ENCODE assay signal across 8 cellular contexts in the genomic region with DNA sequence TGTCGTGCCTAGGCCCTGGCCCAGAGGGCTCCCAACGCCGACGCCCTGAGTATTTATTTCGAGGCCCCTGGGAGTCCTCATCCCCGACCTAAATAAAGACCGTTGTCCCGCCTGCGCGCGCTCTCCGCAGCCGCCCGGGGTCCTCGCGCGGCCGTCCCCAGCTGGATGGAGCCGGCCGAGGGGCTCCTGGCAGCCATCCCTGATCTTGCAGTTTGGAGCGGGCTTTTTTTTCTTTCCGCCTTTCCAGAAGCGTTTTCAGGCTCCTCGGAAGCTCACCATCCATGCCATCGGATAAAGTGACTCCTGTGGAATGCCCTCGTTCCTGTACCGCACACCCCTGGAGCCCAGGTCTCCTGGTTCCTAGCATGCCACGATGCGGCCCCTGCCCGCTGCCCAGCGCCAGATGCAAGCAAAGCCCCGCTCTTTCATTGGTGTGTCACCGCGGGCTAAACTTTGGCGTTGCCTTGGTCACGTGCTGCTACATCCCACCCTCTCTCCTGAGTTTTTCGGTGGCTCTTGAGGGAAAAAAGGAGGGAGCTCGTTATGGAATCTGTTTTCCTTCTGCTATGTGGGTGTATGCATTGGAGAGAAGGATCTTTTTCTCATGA. TPM values are rescaled to one million over a fixed set of nuclear protein-coding genes. Genes with fewer than 3 reads are reported as not detected.
A peak's percentile ranks its signal among the peaks of the same experiment; 100 is the strongest.
DNase-seq lines count a peak whose midpoint lies in the region; ATAC-seq and TF ChIP-seq lines count a peak whose summit lies in the region.

No MANE protein-coding gene starts in this region.

- CTCF ChIA-PET in AG04450 (lab: Charles Lee), result interaction anchor here (0.6 to 1.0 kb wide), 3 partner anchors 59 to 296 kb away, joined by 3 to 4 read pairs (median 4); a partner anchor contains a TSS

- intact Hi-C loops in gastrocnemius medialis (cut with DNase I; ENCODE audit: low total_unique reads), result no loop called here

- TF ChIP-seq POLR2A in gastrocnemius medialis (IDR thresholded peaks at IDR 0.05), result no peak

- H3K4me2 ChIP-seq in GM23248 (ENCODE audit: unreplicated experiment), result peak overlapping the region; percentile 96
- peak overlapping the region; percentile 77 for H3K4me2 ChIP-seq in OCI-LY3 (ENCODE audit: low read length)

- no peaks in the 10 kb centered on the region for H3K27me3 ChIP-seq in AG04450 (ENCODE audit: control insufficient read depth, insufficient read depth, low read length)
- H3K27me3 ChIP-seq in GM23248 (replicated peaks; ENCODE audit: insufficient read depth), result no peaks in the 10 kb centered on the region
- no peaks in the 10 kb centered on the region for H3K27me3 ChIP-seq in OCI-LY3 (ENCODE audit: low read depth, low read length)
- peaks cover 4% of the 10 kb centered on the region for H3K27me3 ChIP-seq in iPS-18a (ENCODE audit: control insufficient read depth, insufficient read depth, low read length)
- no peaks in the 10 kb centered on the region for H3K27me3 ChIP-seq in gastrocnemius medialis

- H3K79me2 ChIP-seq in GM23248 (ENCODE audit: insufficient read depth), result peaks cover 36% of the 10 kb centered on the region
- peaks cover 10% of the 10 kb centered on the region for H3K79me2 ChIP-seq in OCI-LY3 (ENCODE audit: low read length)

- POLR2A ChIA-PET in AG04450 (lab: Yijun Ruan, JAX), result interaction anchor here (1.0 to 1.6 kb wide), 3 partner anchors 13 to 210 kb away, joined by 3 to 6 read pairs (median 3); a partner anchor contains a TSS

- H3K4me3 ChIP-seq in AG04450 (ENCODE audit: low read depth, low read length) (peak overlapping the region; percentile 91), GM23248 (peak overlapping the region; percentile 95), OCI-LY3 (ENCODE audit: low read length) (peak overlapping the region; percentile 79), astrocyte of the spinal cord (ENCODE audit: low read depth, low read length) (peak overlapping the region; percentile 74), iPS-18a (ENCODE audit: low read length) (peak overlapping the region; percentile 80), gastrocnemius medialis (peak overlapping the region; percentile 78 to 99 (median 96))

- peaks cover 8% of the 10 kb centered on the region; the same call in 1 of the 2 replicates for H3F3A ChIP-seq in GM23248 (ENCODE audit: insufficient read depth)

- in situ Hi-C loops in GM23248 (cut with MboI), result no loop called here
- in situ Hi-C loops in astrocyte of the spinal cord (cut with HindIII; ENCODE audit: low sequenced_read_pairs), result no loop called here
- in situ Hi-C loops in gastrocnemius medialis (cut with MboI; ENCODE audit: low sequenced_read_pairs in 4 of 4), result no loop called here

- no peaks in the 10 kb centered on the region for H4K20me1 ChIP-seq in GM23248 (ENCODE audit: insufficient read depth)
- H4K20me1 ChIP-seq in OCI-LY3 (ENCODE audit: insufficient read depth, low read length), result no peaks in the 10 kb centered on the region

- peak overlapping the region; percentile 96 for H2AFZ ChIP-seq in GM23248
- H2AFZ ChIP-seq in OCI-LY3 (ENCODE audit: low read depth, low read length), result peak overlapping the region; percentile 62

- H3K27ac ChIP-seq in AG04450 (ENCODE audit: low read depth, low read length) (peak overlapping the region; percentile 52), GM23248 (peak overlapping the region; percentile 26), OCI-LY3 (ENCODE audit: low read length) (no peak overlapping the region; the same call in 1 of the 2 replicates), iPS-18a (ENCODE audit: low read length) (peak overlapping the region; percentile 78), gastrocnemius medialis (peak overlapping the region; percentile 94 to 99 (median 98))

- no peak for ATAC-seq in gastrocnemius medialis

- H3K9ac ChIP-seq in GM23248, result peak overlapping the region; percentile 96
- peak overlapping the region; percentile 88 for H3K9ac ChIP-seq in OCI-LY3 (ENCODE audit: low read length)
- peak overlapping the region; percentile 92 for H3K9ac ChIP-seq in iPS-18a (ENCODE audit: low read length)

- no peak for DNase-seq in AG04450 (ENCODE audit: low read depth, low spot score)
- peak; percentile 73 for DNase-seq in GM23248
- DNase-seq in astrocyte of the spinal cord (ENCODE audit: low read depth, low spot score), result peak; percentile 47
- peak in 1 of 2 donors; percentile 33 for DNase-seq in gastrocnemius medialis
- no peak for DNase-seq in NCI-H187 (lab: John Stamatoyannopoulos, UW)
- DNase-seq in NOMO-1 treated with DMSO at 0.1 percent for 48 hours (lab: John Stamatoyannopoulos, UW; ENCODE audit: unreplicated experiment), result no peak

- TF ChIP-seq CTCF in AG04450 (IDR thresholded peaks at IDR 0.05; ENCODE audit: low read depth, low read length), result no peak
- no peak for TF ChIP-seq CTCF in OCI-LY3 (IDR thresholded peaks at IDR 0.05; ENCODE audit: low read depth, low read length)
- no peak for TF ChIP-seq CTCF in astrocyte of the spinal cord (IDR thresholded peaks at IDR 0.05; ENCODE audit: low read depth, low read length)
- TF ChIP-seq CTCF in gastrocnemius medialis (IDR thresholded peaks at IDR 0.05 in 4 of 5, conservative IDR thresholded peaks at IDR 0.05 in 1 of 5), result no peak

- WGBS in GM23248 (ENCODE audit: low coverage in 1 of 2, low lambda C conversion rate in 2 of 2, missing lambda C conversion rate in 2 of 2), 2 experiments, result 1 to 2% methylated on average over 35 to 36 of the region's 38 CpGs

- H3K4me1 ChIP-seq in GM23248 (ENCODE audit: insufficient read depth) (peaks cover 11% of the 10 kb centered on the region), OCI-LY3 (ENCODE audit: low read length) (peaks cover 19% of the 10 kb centered on the region), iPS-18a (ENCODE audit: control insufficient read depth, low read depth, low read length) (peaks cover 11% of the 10 kb centered on the region), gastrocnemius medialis (peaks cover 44 to 48% of the 10 kb centered on the region in 2 donors)

- no peaks in the 10 kb centered on the region; the same call in 1 of the 2 replicates for H3K9me3 ChIP-seq in AG04450 (ENCODE audit: control insufficient read depth, insufficient read depth, low read length)
- H3K9me3 ChIP-seq in GM23248 (ENCODE audit: low read depth), result no peaks in the 10 kb centered on the region
- H3K9me3 ChIP-seq in OCI-LY3 (ENCODE audit: insufficient read depth, low read length), result no peaks in the 10 kb centered on the region
- H3K9me3 ChIP-seq in iPS-18a (ENCODE audit: control insufficient read depth, low read depth, low read length), result no peaks in the 10 kb centered on the region
- H3K9me3 ChIP-seq in gastrocnemius medialis, result no peaks in the 10 kb centered on the region

- no peaks in the 10 kb centered on the region for H3K9me2 ChIP-seq in GM23248 (ENCODE audit: insufficient read depth)

- H3K36me3 ChIP-seq in GM23248 (ENCODE audit: low read depth), result no peaks in the 10 kb centered on the region
- no peaks in the 10 kb centered on the region for H3K36me3 ChIP-seq in OCI-LY3 (replicated peaks; ENCODE audit: low read depth, low read length)
- H3K36me3 ChIP-seq in iPS-18a (ENCODE audit: control insufficient read depth, low read depth, low read length), result no peaks in the 10 kb centered on the region
- H3K36me3 ChIP-seq in gastrocnemius medialis, result no peaks in the 10 kb centered on the region

RNA-seq across cellular contexts. Expression of a gene that starts 0.7 kb away (rescaled TPM):
- 14.8 and 23.2 TPM in 2 replicates for polyA plus RNA-seq in AG04450 (2011; rRNA removed)
- 31.6 and 51.2 TPM in 2 replicates for polyA minus RNA-seq in AG04450 (2011; rRNA and poly(A)+ RNA removed)
- total RNA-seq in GM23248 (2014; rRNA removed; shearing (Covaris generic)), result 24.5 and 54.0 TPM in 2 replicates
- polyA plus RNA-seq in GM23248 (2016; fragmentation: Nextera tagmentation; extraction: Ambion mirVana), result 11.4 and 14.3 TPM in 2 replicates
- total RNA-seq in gastrocnemius medialis, result 10 to 100 TPM; 56.5 to 85.5 (median 60.0) TPM

RNA-seq across cellular contexts. Expression of a gene that starts 51.7 kb away (rescaled TPM):
- polyA plus RNA-seq in AG04450 (2011; rRNA removed), result 53.9 and 63.8 TPM in 2 replicates
- polyA minus RNA-seq in AG04450 (2011; rRNA and poly(A)+ RNA removed), result 23.5 and 26.7 TPM in 2 replicates
- total RNA-seq in GM23248 (2014; rRNA removed; shearing (Covaris generic)), result 65.0 and 103 TPM in 2 replicates
- polyA plus RNA-seq in GM23248 (2016; fragmentation: Nextera tagmentation; extraction: Ambion mirVana), result 96.6 and 105 TPM in 2 replicates
- 10 to 100 TPM; 41.7 to 88.5 (median 68.8) TPM for total RNA-seq in gastrocnemius medialis

RNA-seq across cellular contexts. Expression of a gene that starts 58.2 kb away (rescaled TPM):
- 1.9 and 2.8 TPM in 2 replicates for polyA plus RNA-seq in AG04450 (2011; rRNA removed)
- 7.0 and 7.4 TPM in 2 replicates for polyA minus RNA-seq in AG04450 (2011; rRNA and poly(A)+ RNA removed)
- 6.2 and 9.2 TPM in 2 replicates for total RNA-seq in GM23248 (2014; rRNA removed; shearing (Covaris generic))
- polyA plus RNA-seq in GM23248 (2016; fragmentation: Nextera tagmentation; extraction: Ambion mirVana), result 1.9 and 2.0 TPM in 2 replicates
- 10 to 100 TPM; 11.3 to 24.1 (median 16.8) TPM for total RNA-seq in gastrocnemius medialis

RNA-seq across cellular contexts. Expression of a gene that starts 59.2 kb away (rescaled TPM):
- polyA plus RNA-seq in AG04450 (2011; rRNA removed), result 8.8 and 10.9 TPM in 2 replicates
- 9.4 and 10.8 TPM in 2 replicates for polyA minus RNA-seq in AG04450 (2011; rRNA and poly(A)+ RNA removed)
- total RNA-seq in GM23248 (2014; rRNA removed; shearing (Covaris generic)), result 10.7 and 25.4 TPM in 2 replicates
- 7.9 and 9.8 TPM in 2 replicates for polyA plus RNA-seq in GM23248 (2016; fragmentation: Nextera tagmentation; extraction: Ambion mirVana)
- 10 to 100 TPM; 15.4 to 31.2 (median 17.8) TPM for total RNA-seq in gastrocnemius medialis

Comparison
In these comparisons a context has a peak if more than half of its experiments do, and no peak if none do; other contexts are left out.
1. DNase-seq: peak in GM23248 (single experiment) and astrocyte of the spinal cord (single experiment); none in AG04450 (single experiment), NCI-H187 (0 of 2) and NOMO-1 treated with DMSO at 0.1 percent for 48 hours (single experiment).
2. Peak in every context shown above with its lines, with median percentiles within 50 percentile points of each other: H3K4me3 ChIP-seq and H3K9ac ChIP-seq.